In genomic region chr3:21017115-21017852, GRCh38 we compare ENCODE assay signal across 13 cellular contexts.
A peak's percentile ranks its signal among the peaks of the same experiment; 100 is the strongest.
DNase-seq lines count a peak whose midpoint lies in the region; ATAC-seq and TF ChIP-seq lines count a peak whose summit lies in the region.
"Had no signal": no experiment of that assay in that cellular context is flagged by ENCODE, and none has a peak within 500 bp of the region (broad histone marks: within the 10 kb centered on the region; RNA-seq: fewer than 3 reads in every experiment).

No MANE protein-coding gene starts in this region.

- CTCF ChIA-PET in HEK293 (lab: Yijun Ruan, JAX), result interaction anchor here (0.7 to 1.2 kb wide), 5 partner anchors 41 to 494 kb away, joined by 3 read pairs; no protein-coding TSS in a partner anchor
- CTCF ChIA-PET in CD4-positive, alpha-beta memory T cell (lab: Charles Lee; ENCODE audit: partially characterized antibody), result no interaction called here

- POLR2A ChIA-PET in HEK293 (lab: Yijun Ruan, JAX), result no interaction called here
- POLR2A ChIA-PET in CD4-positive, alpha-beta memory T cell (lab: Charles Lee; ENCODE audit: partially characterized antibody), result no interaction called here

- H3K27ac ChIP-seq in C4-2B (no peak overlapping the region), HEK293 (ENCODE audit: extremely low read depth, low read depth, low read length) (no peak overlapping the region), foreskin keratinocyte (peak overlapping the region; percentile 48)
- H3K27ac ChIP-seq in CD4-positive, alpha-beta memory T cell (ENCODE audit: low read depth, low read length), result no peak overlapping the region

- H3K4me3 Mint-ChIP-seq in CD4-positive, alpha-beta memory T cell, result no peak overlapping the region
- H3K4me3 Mint-ChIP-seq: CD4-positive, CD25-positive, alpha-beta regulatory T cell; nephron; T-cell had no signal

- TF ChIP-seq CTCF in C4-2B (conservative IDR thresholded peaks at IDR 0.05) (peak; percentile 66), HEK293 (tag by site-specific recombination; IDR thresholded peaks at IDR 0.05) (no peak), foreskin keratinocyte (conservative IDR thresholded peaks at IDR 0.05) (peak; percentile 41)

- H3K4me3 ChIP-seq in HEK293 (ENCODE audit: low read depth, low read length), result no peak overlapping the region
- H3K4me3 ChIP-seq in CD4-positive, alpha-beta memory T cell (ENCODE audit: low read length in 2 of 2), result no peak overlapping the region

- DNase-seq in SW480 (ENCODE audit: low spot score), result peak; percentile 30
- DNase-seq in foreskin keratinocyte, result peak; percentile 87 to 92
- no peak for DNase-seq in CD1c-positive myeloid dendritic cell (ENCODE audit: extremely low spot score)
- DNase-seq in NCI-H510A treated with DMSO at 0.1 percent for 48 hours (lab: John Stamatoyannopoulos, UW), result no peak
- DNase-seq in CD4-positive, alpha-beta memory T cell, result no peak
- no peak for DNase-seq in midbrain (lab: John Stamatoyannopoulos, UW)
- DNase-seq: activated CD8-positive, alpha-beta memory T cell treated with anti-CD3 and anti-CD28 coated beads for 24 hours; CD4-positive, CD25-positive, alpha-beta regulatory T cell; NCI-H524; T-cell had no signal

- H3K4me1 ChIP-seq in HEK293 (ENCODE audit: control insufficient read depth, insufficient read depth, low read length) (no peaks in the 10 kb centered on the region), foreskin keratinocyte (no peaks in the 10 kb centered on the region)
- no peaks in the 10 kb centered on the region for H3K4me1 ChIP-seq in CD4-positive, alpha-beta memory T cell (ENCODE audit: insufficient read depth, low read length)

- intact Hi-C loops in CD4-positive, alpha-beta memory T cell (cut with micrococcal nuclease), result no loop called here

- H3K9me3 Mint-ChIP-seq in CD4-positive, alpha-beta memory T cell, result peaks cover 0 to 47% (median 25%) of the 10 kb centered on the region in 8 donors

- H3K27me3 Mint-ChIP-seq in CD4-positive, alpha-beta memory T cell, result no peaks in the 10 kb centered on the region
- H3K27me3 Mint-ChIP-seq: CD4-positive, CD25-positive, alpha-beta regulatory T cell; T-cell had no signal

- H3K36me3 Mint-ChIP-seq in CD4-positive, alpha-beta memory T cell, result no peaks in the 10 kb centered on the region
- H3K36me3 Mint-ChIP-seq: CD4-positive, CD25-positive, alpha-beta regulatory T cell; T-cell had no signal

- H3K9me3 ChIP-seq in HEK293 (ENCODE audit: control insufficient read depth, insufficient read depth, low read depth, low read length), result no peaks in the 10 kb centered on the region
- H3K9me3 ChIP-seq in CD4-positive, alpha-beta memory T cell (ENCODE audit: control insufficient read depth in 1 of 2, low read length in 2 of 2), result no peaks in the 10 kb centered on the region

- H3K27ac Mint-ChIP-seq in CD4-positive, alpha-beta memory T cell, result no peak overlapping the region
- H3K27ac Mint-ChIP-seq: CD4-positive, CD25-positive, alpha-beta regulatory T cell; T-cell had no signal

- H3K27me3 ChIP-seq in foreskin keratinocyte, result no peaks in the 10 kb centered on the region
- H3K27me3 ChIP-seq in CD4-positive, alpha-beta memory T cell (ENCODE audit: insufficient read depth, low read length), result no peaks in the 10 kb centered on the region

- no peaks in the 10 kb centered on the region for H3K36me3 ChIP-seq in HEK293 (ENCODE audit: control insufficient read depth in 2 of 2, insufficient read depth in 1 of 2, low read length in 2 of 2)
- H3K36me3 ChIP-seq in CD4-positive, alpha-beta memory T cell (ENCODE audit: insufficient read depth, low read length), result no peaks in the 10 kb centered on the region

- peak; percentile 98 for ATAC-seq in foreskin keratinocyte
- ATAC-seq: T-cell had no signal

- no peaks in the 10 kb centered on the region for H3K4me1 Mint-ChIP-seq in CD4-positive, alpha-beta memory T cell
- H3K4me1 Mint-ChIP-seq: CD4-positive, CD25-positive, alpha-beta regulatory T cell; nephron; T-cell had no signal

TF ChIP-seq in HEK293, 187 proteins besides CTCF, POLR2A, EP300 and RAD21:
- peak; percentile 29; the same call in 1 of the 2 replicates for TF ChIP-seq ZNF654 (tag by site-specific recombination; IDR thresholded peaks at IDR 0.05; ENCODE audit: low read depth)
- no peak for TF ChIP-seq YY1 (tag by site-specific recombination; IDR thresholded peaks at IDR 0.05)
TF ChIP-seq in HEK293: peak in this region for 1.

Comparison
In these comparisons a context has a peak if more than half of its experiments do, and no peak if none do; other contexts are left out.
1. DNase-seq: peak in SW480 (single experiment) and foreskin keratinocyte (2 of 2); none in CD1c-positive myeloid dendritic cell (single experiment), NCI-H510A treated with DMSO at 0.1 percent for 48 hours (single experiment), CD4-positive, alpha-beta memory T cell (0 of 5) and midbrain (single experiment).